22 cellular contexts compared by ENCODE assay signal in genomic region chr3:158074591-158074990, GRCh38. TPM values are rescaled to one million over a fixed set of nuclear protein-coding genes. Genes with fewer than 3 reads are reported as not detected.
A peak's percentile ranks its signal among the peaks of the same experiment; 100 is the strongest.
DNase-seq lines count a peak whose midpoint lies in the region; ATAC-seq lines count a peak whose summit lies in the region.
"Had no signal": no experiment of that assay in that cellular context is flagged by ENCODE, and none has a peak within 500 bp of the region (broad histone marks: within the 10 kb centered on the region; RNA-seq: fewer than 3 reads in every experiment).

No MANE protein-coding gene starts in this region.

- in situ Hi-C loops in SK-MEL-5 (cut with HindIII; ENCODE audit: low pct_unique_long_range_greater_than_20kb, low sequenced_read_pairs): no loop called here

- H3K4me1 ChIP-seq in BLaER1 treated with 17β-estradiol and CSF1 and Interleukin-3, amounts not matched to agents 10 nM and 100 nM: peaks cover 18 to 24% (median 21%) of the 10 kb centered on the region in 10 experiments
- H3K4me1 ChIP-seq: BE2C had no signal

- no peak overlapping the region for H3K27ac Mint-ChIP-seq in effector memory CD8-positive, alpha-beta T cell
- H3K27ac Mint-ChIP-seq: CD14-positive monocyte; CD4-positive, alpha-beta memory T cell; CD4-positive, CD25-positive, alpha-beta regulatory T cell; CD8-positive, alpha-beta memory T cell had no signal

- H3K36me3 Mint-ChIP-seq in effector memory CD8-positive, alpha-beta T cell (ENCODE audit: insufficient read depth): no peaks in the 10 kb centered on the region
- H3K36me3 Mint-ChIP-seq: CD14-positive monocyte; CD4-positive, alpha-beta memory T cell; CD4-positive, CD25-positive, alpha-beta regulatory T cell; CD8-positive, alpha-beta memory T cell had no signal

- peaks cover 29 to 34% of the 10 kb centered on the region in 2 donors for H3K27me3 Mint-ChIP-seq in effector memory CD8-positive, alpha-beta T cell

- no peak for ATAC-seq in effector memory CD8-positive, alpha-beta T cell (replicated peaks)
- no peak for ATAC-seq in GM21737 (IDR thresholded peaks at IDR 0.05; ENCODE audit: unreplicated experiment)

- H3K36me3 ChIP-seq in BLaER1 treated with 17β-estradiol and CSF1 and Interleukin-3, amounts not matched to agents 10 nM and 100 nM: no peaks in the 10 kb centered on the region
- H3K36me3 ChIP-seq: BE2C had no signal

- H3K4me3 ChIP-seq in BLaER1 treated with 17β-estradiol and CSF1 and Interleukin-3, amounts not matched to agents 10 nM and 100 nM: no peak overlapping the region

- no peaks in the 10 kb centered on the region for H4K20me1 ChIP-seq in BLaER1 treated with 17β-estradiol and CSF1 and Interleukin-3, amounts not matched to agents 10 nM and 100 nM

- H3K27me3 ChIP-seq in BLaER1 treated with 17β-estradiol and CSF1 and Interleukin-3, amounts not matched to agents 10 nM and 100 nM: no peaks in the 10 kb centered on the region
- H3K27me3 ChIP-seq: BE2C had no signal

- DNase-seq in M059J (ENCODE audit: low read depth): peak; percentile 65
- peak; percentile 11 for DNase-seq in SK-MEL-5 (ENCODE audit: low read depth, low spot score)
- no peak for DNase-seq in effector memory CD8-positive, alpha-beta T cell
- no peak for DNase-seq in NCI-H524 (lab: John Stamatoyannopoulos, UW)
- no peak for DNase-seq in NCI-H128 (lab: John Stamatoyannopoulos, UW; ENCODE audit: unreplicated experiment)
- DNase-seq: 8988T; ACHN; BE2C; C1 segment of cervical spinal cord; CD4-positive, alpha-beta memory T cell; CD4-positive, CD25-positive, alpha-beta regulatory T cell; CD8-positive, alpha-beta memory T cell; COR-L47; DMS 273 treated with DMSO at 0.1 percent for 48 hours; DMS153; DMS53; DMS79; DND-41; GF-D8 had no signal

- no peak overlapping the region for H3K4me3 Mint-ChIP-seq in effector memory CD8-positive, alpha-beta T cell
- H3K4me3 Mint-ChIP-seq: CD14-positive monocyte; CD4-positive, alpha-beta memory T cell; CD4-positive, CD25-positive, alpha-beta regulatory T cell; CD8-positive, alpha-beta memory T cell had no signal

- peak overlapping the region in 10 of 11 experiments; percentile 38 to 78 (median 52); a peak in 21 of 22 replicates for H3K4me2 ChIP-seq in BLaER1 treated with 17β-estradiol and CSF1 and Interleukin-3, amounts not matched to agents 10 nM and 100 nM

- no peak overlapping the region for H3K9ac ChIP-seq in BLaER1 treated with 17β-estradiol and CSF1 and Interleukin-3, amounts not matched to agents 10 nM and 100 nM

- H3K4me1 Mint-ChIP-seq in effector memory CD8-positive, alpha-beta T cell (ENCODE audit: low read depth in 2 of 2): no peaks in the 10 kb centered on the region
- H3K4me1 Mint-ChIP-seq: CD14-positive monocyte; CD4-positive, alpha-beta memory T cell; CD4-positive, CD25-positive, alpha-beta regulatory T cell; CD8-positive, alpha-beta memory T cell had no signal

- no peaks in the 10 kb centered on the region for H3K9me3 Mint-ChIP-seq in effector memory CD8-positive, alpha-beta T cell
- H3K9me3 Mint-ChIP-seq: CD14-positive monocyte; CD4-positive, alpha-beta memory T cell; CD8-positive, alpha-beta memory T cell had no signal

- no peaks in the 10 kb centered on the region for H3K9me3 ChIP-seq in BLaER1 treated with 17β-estradiol and CSF1 and Interleukin-3, amounts not matched to agents 10 nM and 100 nM (replicated peaks in 1 of 11)
- H3K9me3 ChIP-seq: BE2C had no signal

- no peak overlapping the region for H3K27ac ChIP-seq in BLaER1 treated with 17β-estradiol and CSF1 and Interleukin-3, amounts not matched to agents 10 nM and 100 nM

RNA-seq across cellular contexts. Expression of gene SHOX2, which starts 31.6 kb away (rescaled TPM):
- total RNA-seq in M059J (2014; rRNA removed; shearing (Covaris generic)): 21.3 and 32.9 TPM in 2 replicates
- 5.3 and 7.7 TPM in 2 replicates for total RNA-seq in SK-MEL-5 (2014; rRNA removed; shearing (Covaris generic))
- 9.1 and 11.2 TPM in 2 replicates for polyA plus RNA-seq in SK-MEL-5 (2015; cell fraction: cytosol; rRNA removed)
- polyA plus RNA-seq in SK-MEL-5 (2015; cell fraction: nucleus; rRNA removed): 126 TPM in 2 replicates
- total RNA-seq: CD4-positive, alpha-beta memory T cell; CD4-positive, CD25-positive, alpha-beta regulatory T cell; CD8-positive, alpha-beta memory T cell had no signal
- polyA plus RNA-seq: CD14-positive monocyte; CD4-positive, alpha-beta memory T cell; CD4-positive, CD25-positive, alpha-beta regulatory T cell; CD8-positive, alpha-beta memory T cell had no signal

RNA-seq across cellular contexts. Expression of gene RSRC1, which starts 35.3 kb away (rescaled TPM):
- total RNA-seq in M059J (2014; rRNA removed; shearing (Covaris generic)): 45.4 and 61.0 TPM in 2 replicates
- total RNA-seq in SK-MEL-5 (2014; rRNA removed; shearing (Covaris generic)): 63.9 and 64.6 TPM in 2 replicates
- 24.8 and 29.1 TPM in 2 replicates for polyA plus RNA-seq in SK-MEL-5 (2015; cell fraction: cytosol; rRNA removed)
- polyA plus RNA-seq in SK-MEL-5 (2015; cell fraction: nucleus; rRNA removed): 10.1 and 19.9 TPM in 2 replicates

Comparison
In these comparisons a context has a peak if more than half of its experiments do, and no peak if none do; other contexts are left out.
1. DNase-seq: peak in M059J (single experiment) and SK-MEL-5 (single experiment); none in effector memory CD8-positive, alpha-beta T cell (0 of 3), NCI-H524 (0 of 2) and NCI-H128 (single experiment).